Comparison of ENCODE assay signal across 9 cellular contexts in the genomic region with DNA sequence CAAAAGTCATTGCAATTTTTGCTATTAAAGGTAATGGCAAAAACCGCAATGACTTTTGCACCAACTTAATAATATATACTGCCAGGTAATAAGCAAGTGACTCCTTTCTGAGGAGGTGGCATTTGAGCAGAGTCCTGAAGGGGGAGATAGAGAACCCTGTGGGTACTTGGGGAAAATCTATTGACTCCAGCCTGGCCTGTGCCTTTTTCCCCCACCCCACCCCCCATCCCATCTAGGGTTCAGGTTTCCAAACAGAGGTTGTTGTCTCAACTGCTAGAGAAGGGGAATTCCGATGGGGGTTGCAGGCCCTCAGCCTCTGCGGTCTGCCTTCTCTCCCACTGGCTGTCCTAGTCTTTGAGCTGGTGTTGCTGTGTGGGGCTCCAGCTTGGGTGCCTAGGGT. TPM values are rescaled to one million over a fixed set of nuclear protein-coding genes. Genes with fewer than 3 reads are reported as not detected.
DNase-seq lines count a peak whose midpoint lies in the region; ATAC-seq and TF ChIP-seq lines count a peak whose summit lies in the region.
"Had no signal": no experiment of that assay in that cellular context is flagged by ENCODE, and none has a peak within 500 bp of the region (broad histone marks: within the 10 kb centered on the region; RNA-seq: fewer than 3 reads in every experiment).

No MANE protein-coding gene starts in this region.

- H3K36me3 Mint-ChIP-seq in T-cell: peaks cover 5% of the 10 kb centered on the region
- H3K36me3 Mint-ChIP-seq in stimulated activated naive B cell treated with anti-CD40 and anti-IgM and Interleukin-4, amounts not matched to agents 10 μg/mL and 1 μg/mL and 100 μg/mL, for 72 hours: peaks cover 14 to 18% of the 10 kb centered on the region in 2 donors

- TF ChIP-seq POLR2A in gastroesophageal sphincter (IDR thresholded peaks at IDR 0.05): no peak

- H3K36me3 ChIP-seq in gastroesophageal sphincter: peaks cover 0 to 14% of the 10 kb centered on the region in 2 donors

- H3K9me3 ChIP-seq in gastroesophageal sphincter: no peaks in the 10 kb centered on the region

- no peaks in the 10 kb centered on the region for H3K9me3 Mint-ChIP-seq in T-cell
- no peaks in the 10 kb centered on the region for H3K9me3 Mint-ChIP-seq in stimulated activated naive B cell treated with anti-CD40 and anti-IgM and Interleukin-4, amounts not matched to agents 10 μg/mL and 1 μg/mL and 100 μg/mL, for 72 hours

- no peak overlapping the region for H3K27ac ChIP-seq in gastroesophageal sphincter

- H3K27me3 ChIP-seq in gastroesophageal sphincter: no peaks in the 10 kb centered on the region

- POLR2A ChIA-PET in T-cell (lab: Charles Lee): no interaction called here

- no peak overlapping the region for H3K4me3 ChIP-seq in gastroesophageal sphincter

- CTCF ChIA-PET in T-cell (lab: Charles Lee): interaction anchor here (0.7 to 1.0 kb wide), 2 partner anchors 30 to 1127 kb away, joined by 3 to 6 read pairs; no protein-coding TSS in a partner anchor

- no peak for TF ChIP-seq CTCF in gastroesophageal sphincter (IDR thresholded peaks at IDR 0.05)

- peak; percentile 77 for ATAC-seq in HG02798 (IDR thresholded peaks at IDR 0.05; ENCODE audit: poor library complexity, unreplicated experiment)
- ATAC-seq in T-cell (replicated peaks in 1 of 4): peak in 3 of 4 experiments; percentile 63 to 82 (median 75)
- ATAC-seq in stimulated activated naive B cell treated with anti-CD40 and anti-IgM and Interleukin-4, amounts not matched to agents 10 μg/mL and 1 μg/mL and 100 μg/mL, for 72 hours (replicated peaks): peak; percentile 83 to 84
- no peak for ATAC-seq in gastroesophageal sphincter

- DNase-seq in SIG-M5 treated with dmso at 0.1 percent for 504 hours (lab: John Stamatoyannopoulos, UW; ENCODE audit: unreplicated experiment) (peak; percentile 41), SIG-M5 (lab: John Stamatoyannopoulos, UW) (no peak), T-cell (peak in 25 of 34 experiments; percentile 3 to 42 (median 17)), fibroblast of gingiva (ENCODE audit: low read depth) (peak; percentile 25), DMS114 treated with DMSO at 0.1 percent for 48 hours (lab: John Stamatoyannopoulos, UW; ENCODE audit: unreplicated experiment) (no peak)
- DNase-seq in stimulated activated naive B cell treated with anti-CD40 and anti-IgM and Interleukin-4, amounts not matched to agents 10 μg/mL and 1 μg/mL and 100 μg/mL, for 72 hours: no peak

- no peaks in the 10 kb centered on the region for H3K27me3 Mint-ChIP-seq in T-cell
- no peaks in the 10 kb centered on the region for H3K27me3 Mint-ChIP-seq in stimulated activated naive B cell treated with anti-CD40 and anti-IgM and Interleukin-4, amounts not matched to agents 10 μg/mL and 1 μg/mL and 100 μg/mL, for 72 hours
- H3K27me3 Mint-ChIP-seq: activated naive CD8-positive, alpha-beta T cell had no signal

- 25 to 43% methylated on average over 1 to 3 of the region's 3 CpGs for WGBS in gastroesophageal sphincter (ENCODE audit: low coverage in 1 of 2), 2 donors

- no peaks in the 10 kb centered on the region for H3K4me1 ChIP-seq in gastroesophageal sphincter

- no peak overlapping the region for H3K27ac Mint-ChIP-seq in T-cell
- peak overlapping the region; percentile 20 for H3K27ac Mint-ChIP-seq in stimulated activated naive B cell treated with anti-CD40 and anti-IgM and Interleukin-4, amounts not matched to agents 10 μg/mL and 1 μg/mL and 100 μg/mL, for 72 hours
- H3K27ac Mint-ChIP-seq: activated naive CD8-positive, alpha-beta T cell had no signal

- TF ChIP-seq EP300 in gastroesophageal sphincter (IDR thresholded peaks at IDR 0.05): no peak

- no peak overlapping the region for H3K4me3 Mint-ChIP-seq in T-cell
- no peak overlapping the region for H3K4me3 Mint-ChIP-seq in stimulated activated naive B cell treated with anti-CD40 and anti-IgM and Interleukin-4, amounts not matched to agents 10 μg/mL and 1 μg/mL and 100 μg/mL, for 72 hours
- H3K4me3 Mint-ChIP-seq: activated naive CD8-positive, alpha-beta T cell had no signal

- H3K4me1 Mint-ChIP-seq in T-cell: peaks cover 5 to 10% (median 6%) of the 10 kb centered on the region in 3 donors
- peaks cover 7 to 20% of the 10 kb centered on the region in 2 donors for H3K4me1 Mint-ChIP-seq in stimulated activated naive B cell treated with anti-CD40 and anti-IgM and Interleukin-4, amounts not matched to agents 10 μg/mL and 1 μg/mL and 100 μg/mL, for 72 hours

RNA-seq across cellular contexts. Expression of gene S1PR2, which starts 11.5 kb away (rescaled TPM):
- total RNA-seq in T-cell (10 to 100 TPM in 2 of 5 donors, 1 to 10 TPM in 3; 6.2 to 11.4 (median 9.8) TPM), gastroesophageal sphincter (10 to 100 TPM in 3 of 4 donors, 1 to 10 TPM in 1; 7.5 to 24.5 (median 16.7) TPM)

RNA-seq across cellular contexts. Expression of gene DNMT1, which starts 24.9 kb away (rescaled TPM):
- 100 to 1,000 TPM; 199 to 245 (median 235) TPM for total RNA-seq in T-cell
- 10 to 100 TPM; 28.1 to 50.6 (median 38.1) TPM for total RNA-seq in gastroesophageal sphincter

RNA-seq across cellular contexts. Expression of gene MRPL4, which starts 32.3 kb away (rescaled TPM):
- total RNA-seq in T-cell: 10 to 100 TPM; 32.9 to 56.6 (median 53.1) TPM
- total RNA-seq in gastroesophageal sphincter: 10 to 100 TPM; 45.8 to 86.0 (median 51.9) TPM

RNA-seq across cellular contexts. Expression of gene ICAM1, which starts 51.2 kb away (rescaled TPM):
- total RNA-seq in T-cell: 10 to 100 TPM in 1 of 5 donors, 1 to 10 TPM in 4; 4.2 to 11.0 (median 5.9) TPM
- total RNA-seq in gastroesophageal sphincter: 10 to 100 TPM in 3 of 4 donors, 1 to 10 TPM in 1; 8.8 to 33.0 (median 19.6) TPM

Comparison
In these comparisons a context has a peak if more than half of its experiments do, and no peak if none do; other contexts are left out.
1. DNase-seq: peak in SIG-M5 treated with dmso at 0.1 percent for 504 hours (single experiment), T-cell (25 of 34) and fibroblast of gingiva (single experiment); none in SIG-M5 (single experiment), stimulated activated naive B cell treated with anti-CD40 and anti-IgM and Interleukin-4, amounts not matched to agents 10 μg/mL and 1 μg/mL and 100 μg/mL, for 72 hours (single experiment) and DMS114 treated with DMSO at 0.1 percent for 48 hours (single experiment).